ENCODE assay signal across 8 cellular contexts in the genomic region with DNA sequence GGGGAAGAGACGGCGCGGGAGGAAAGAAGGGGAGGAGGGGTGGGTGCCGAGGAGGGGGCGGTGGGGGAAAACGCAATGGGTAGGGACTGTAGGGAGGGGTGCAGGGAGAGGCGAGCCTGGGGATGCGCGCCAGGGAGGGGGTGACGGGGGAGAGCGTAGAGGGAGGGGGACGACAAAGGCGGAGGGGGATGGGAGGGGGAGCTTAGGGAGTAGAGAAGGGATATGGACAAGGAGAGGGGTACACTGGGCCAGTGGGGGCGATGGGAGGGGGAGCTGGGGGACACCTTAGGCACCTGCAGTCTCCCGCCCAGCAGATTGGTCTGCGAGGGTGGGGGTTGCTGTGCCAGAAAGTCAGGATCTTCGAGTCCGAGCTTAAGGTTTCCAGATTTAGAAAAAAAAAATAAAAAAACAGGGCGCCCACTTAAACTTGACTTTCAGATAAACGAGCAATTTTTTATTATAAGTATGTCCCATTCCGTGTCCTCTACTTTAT. TPM values are rescaled to one million over a fixed set of nuclear protein-coding genes. Genes with fewer than 3 reads are reported as not detected.
DNase-seq lines count a peak whose midpoint lies in the region; ATAC-seq, FAIRE-seq and TF ChIP-seq lines count a peak whose summit lies in the region.

No MANE protein-coding gene starts in this region.

- H3K79me2 ChIP-seq in astrocyte (ENCODE audit: insufficient read depth, low read length): no peaks in the 10 kb centered on the region

- H3K27me3 ChIP-seq in BLaER1 (peaks cover 50% of the 10 kb centered on the region), HUES64 (ENCODE audit: insufficient read depth, low read length) (peaks cover 50% of the 10 kb centered on the region), astrocyte (ENCODE audit: insufficient read depth, low read length) (peaks cover 45% of the 10 kb centered on the region)

- no peak overlapping the region for H3K27ac Mint-ChIP-seq in astrocyte (ENCODE audit: unreplicated experiment)
- H3K27ac Mint-ChIP-seq in naive B cell: peak overlapping the region; percentile 53 to 98 (median 96)

- 3% methylated on average over 21 of the region's 21 CpGs for WGBS in HUES64

- FAIRE-seq in astrocyte (lab: Jason Lieb, UNC): no peak

- H3K9ac ChIP-seq in BLaER1: no peak overlapping the region
- H3K9ac ChIP-seq in HUES64 (ENCODE audit: low read depth, low read length): no peak overlapping the region
- H3K9ac ChIP-seq in astrocyte (ENCODE audit: low read length): peak overlapping the region; percentile 69

- H3K27me3 Mint-ChIP-seq in astrocyte (ENCODE audit: low read depth, unreplicated experiment): peaks cover 38% of the 10 kb centered on the region
- H3K27me3 Mint-ChIP-seq in naive B cell: peaks cover 13 to 41% (median 26%) of the 10 kb centered on the region in 3 donors

- H3K36me3 ChIP-seq in BLaER1: peaks cover 19% of the 10 kb centered on the region
- peaks cover 7% of the 10 kb centered on the region; the same call in 1 of the 2 replicates for H3K36me3 ChIP-seq in HUES64 (ENCODE audit: insufficient read depth, low read length)
- no peaks in the 10 kb centered on the region for H3K36me3 ChIP-seq in astrocyte (ENCODE audit: insufficient read depth, low read length)

- ATAC-seq in naive B cell (ENCODE audit: low read depth in 2 of 2) (no peak), GM19452 (IDR thresholded peaks at IDR 0.05; ENCODE audit: unreplicated experiment) (no peak), HG03025 (IDR thresholded peaks at IDR 0.05; ENCODE audit: low FRiP score, unreplicated experiment) (no peak)

- DNase-seq in astrocyte (ENCODE audit: low read depth) (no peak), naive B cell (no peak)
- no peak for DNase-seq in activated CD4-positive, CD25-positive, alpha-beta regulatory T cell (lab: John Stamatoyannopoulos, UW)
- no peak for DNase-seq in central memory CD4-positive, alpha-beta T cell

- peak overlapping the region; percentile 93 for H3K4me2 ChIP-seq in BLaER1
- H3K4me2 ChIP-seq in astrocyte (ENCODE audit: low read length): peak overlapping the region; percentile 82

- H4K20me1 ChIP-seq in BLaER1 (peaks cover 45% of the 10 kb centered on the region), astrocyte (ENCODE audit: insufficient read depth, low read length) (peaks cover 18% of the 10 kb centered on the region)

- H2AFZ ChIP-seq in astrocyte (ENCODE audit: low read depth, low read length): no peak overlapping the region

- peaks cover 74% of the 10 kb centered on the region for H3K4me1 ChIP-seq in BLaER1
- H3K4me1 ChIP-seq in HUES64 (ENCODE audit: insufficient read depth, low read length): peaks cover 13% of the 10 kb centered on the region; the same call in 1 of the 2 replicates
- peaks cover 13% of the 10 kb centered on the region for H3K4me1 ChIP-seq in astrocyte (ENCODE audit: insufficient read depth, low read length)

- H3K4me3 Mint-ChIP-seq in astrocyte (ENCODE audit: unreplicated experiment) (peak overlapping the region; percentile 54), naive B cell (peak overlapping the region; percentile 82 to 92 (median 88))

- H3K9me3 Mint-ChIP-seq in astrocyte (ENCODE audit: unreplicated experiment) (no peaks in the 10 kb centered on the region), naive B cell (no peaks in the 10 kb centered on the region)

- no peak for TF ChIP-seq CTCF in astrocyte (IDR thresholded peaks at IDR 0.05; ENCODE audit: insufficient read depth, low read depth, low read length)

- no peaks in the 10 kb centered on the region for H3K9me3 ChIP-seq in BLaER1
- H3K9me3 ChIP-seq in HUES64 (ENCODE audit: insufficient read depth, low read depth, low read length): no peaks in the 10 kb centered on the region
- no peaks in the 10 kb centered on the region for H3K9me3 ChIP-seq in astrocyte (ENCODE audit: insufficient read depth, low read depth, low read length)

- H3K4me3 ChIP-seq in BLaER1 (peak overlapping the region; percentile 61), HUES64 (ENCODE audit: low read length) (peak overlapping the region; percentile 68), astrocyte (ENCODE audit: insufficient read depth, low read depth, low read length) (no peak overlapping the region)

- H3K4me1 Mint-ChIP-seq in astrocyte (ENCODE audit: low read depth, unreplicated experiment) (peaks cover 11% of the 10 kb centered on the region), naive B cell (peaks cover 56 to 70% (median 63%) of the 10 kb centered on the region in 3 donors)

- H3K36me3 Mint-ChIP-seq in astrocyte (ENCODE audit: low read depth, unreplicated experiment) (peaks cover 4% of the 10 kb centered on the region), naive B cell (no peaks in the 10 kb centered on the region)

- H3K27ac ChIP-seq in BLaER1 (no peak overlapping the region), HUES64 (ENCODE audit: low read depth, low read length) (peak overlapping the region; percentile 49; the same call in 1 of the 2 replicates), astrocyte (ENCODE audit: low read depth, low read length) (no peak overlapping the region)

RNA-seq across cellular contexts. Expression of gene CCDC124, which starts 15.7 kb away (rescaled TPM):
- polyA plus RNA-seq in HUES64 (2013, experiment 1 of 2): 83.3 TPM
- 91.5 TPM for polyA plus RNA-seq in HUES64 (2013, experiment 2 of 2)
- 91.0 and 97.3 TPM in 2 replicates for total RNA-seq in astrocyte
- polyA plus RNA-seq in naive B cell (ENCODE audit: low read depth in 6 of 6): 10 to 100 TPM; 29.7 to 47.4 (median 32.6) TPM

RNA-seq across cellular contexts. Expression of gene KCNN1, which starts 18.4 kb away (rescaled TPM):
- 4.9 TPM for polyA plus RNA-seq in HUES64 (2013, experiment 1 of 2)
- 7.4 TPM for polyA plus RNA-seq in HUES64 (2013, experiment 2 of 2)
- 1.5 and 1.6 TPM in 2 replicates for total RNA-seq in astrocyte
- under 1 TPM in 1 of 6 donors, not detected in 5; 0.27 TPM for polyA plus RNA-seq in naive B cell (ENCODE audit: low read depth in 6 of 6)

RNA-seq across cellular contexts. Expression of gene ARRDC2, which starts 59.5 kb away (rescaled TPM):
- 2.0 TPM for polyA plus RNA-seq in HUES64 (2013, experiment 1 of 2)
- 3.6 TPM for polyA plus RNA-seq in HUES64 (2013, experiment 2 of 2)
- total RNA-seq in astrocyte: 2.6 and 2.8 TPM in 2 replicates
- polyA plus RNA-seq in naive B cell (ENCODE audit: low read depth in 6 of 6): 100 to 1,000 TPM in 1 of 6 donors, 10 to 100 TPM in 5; 47.7 to 110 (median 50.8) TPM
